2 cellular contexts compared by ENCODE assay signal in the genomic region with DNA sequence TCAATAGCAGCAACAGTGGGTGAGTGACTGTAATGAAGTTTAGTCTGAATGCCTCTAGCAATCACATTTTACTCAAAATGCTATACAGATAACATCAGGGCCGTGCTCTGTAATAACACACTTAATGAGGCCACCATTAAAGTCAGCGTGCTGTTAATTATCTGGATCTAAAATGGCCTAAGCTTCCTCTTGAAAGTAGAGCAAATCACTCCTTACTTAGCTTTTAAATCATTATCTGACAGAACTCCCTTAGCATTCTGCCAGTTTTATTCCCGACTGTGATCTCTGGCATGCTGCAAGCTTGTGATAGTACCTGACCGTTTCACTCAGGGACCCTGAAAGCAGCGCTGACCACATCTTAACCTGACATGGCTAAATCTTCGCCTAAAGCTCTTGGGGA.
TF ChIP-seq lines count a peak whose summit lies in the region.

No MANE protein-coding gene starts in this region.

TF ChIP-seq in IMR-90, 13 proteins besides CTCF, POLR2A, EP300 and RAD21:
- TF ChIP-seq MXI1 (IDR thresholded peaks at IDR 0.05; ENCODE audit: borderline replicate concordance, low read depth, low read length) = no peak
- TF ChIP-seq SMC3 (IDR thresholded peaks at IDR 0.05; ENCODE audit: low read depth, low read length) = no peak
- TF ChIP-seq, protein P1, sequence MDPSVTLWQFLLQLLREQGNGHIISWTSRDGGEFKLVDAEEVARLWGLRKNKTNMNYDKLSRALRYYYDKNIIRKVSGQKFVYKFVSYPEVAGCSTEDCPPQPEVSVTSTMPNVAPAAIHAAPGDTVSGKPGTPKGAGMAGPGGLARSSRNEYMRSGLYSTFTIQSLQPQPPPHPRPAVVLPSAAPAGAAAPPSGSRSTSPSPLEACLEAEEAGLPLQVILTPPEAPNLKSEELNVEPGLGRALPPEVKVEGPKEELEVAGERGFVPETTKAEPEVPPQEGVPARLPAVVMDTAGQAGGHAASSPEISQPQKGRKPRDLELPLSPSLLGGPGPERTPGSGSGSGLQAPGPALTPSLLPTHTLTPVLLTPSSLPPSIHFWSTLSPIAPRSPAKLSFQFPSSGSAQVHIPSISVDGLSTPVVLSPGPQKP (IDR thresholded peaks at IDR 0.05; ENCODE audit: borderline replicate concordance, low read depth, low read length) = no peak
- no peak for TF ChIP-seq RCOR1 (IDR thresholded peaks at IDR 0.05; ENCODE audit: insufficient replicate concordance, low read length)
- no peak for TF ChIP-seq MAFK (IDR thresholded peaks at IDR 0.05; ENCODE audit: low read depth, low read length)
- TF ChIP-seq BHLHE40 (IDR thresholded peaks at IDR 0.05; ENCODE audit: low read depth, low read length) = no peak
- TF ChIP-seq, protein P2, sequence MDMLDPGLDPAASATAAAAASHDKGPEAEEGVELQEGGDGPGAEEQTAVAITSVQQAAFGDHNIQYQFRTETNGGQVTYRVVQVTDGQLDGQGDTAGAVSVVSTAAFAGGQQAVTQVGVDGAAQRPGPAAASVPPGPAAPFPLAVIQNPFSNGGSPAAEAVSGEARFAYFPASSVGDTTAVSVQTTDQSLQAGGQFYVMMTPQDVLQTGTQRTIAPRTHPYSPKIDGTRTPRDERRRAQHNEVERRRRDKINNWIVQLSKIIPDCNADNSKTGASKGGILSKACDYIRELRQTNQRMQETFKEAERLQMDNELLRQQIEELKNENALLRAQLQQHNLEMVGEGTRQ (IDR thresholded peaks at IDR 0.05; ENCODE audit: low read depth, low read length) = no peak
- TF ChIP-seq CEBPB (IDR thresholded peaks at IDR 0.05; ENCODE audit: low read depth, low read length) = no peak
- no peak for TF ChIP-seq NFE2L2 (IDR thresholded peaks at IDR 0.05; ENCODE audit: low read depth, low read length)

TF ChIP-seq in HepG2, 621 proteins besides CTCF, POLR2A, EP300 and RAD21:
- TF ChIP-seq RBFOX2 (IDR thresholded peaks at IDR 0.05; ENCODE audit: low read depth, low read length) = peak; percentile 40; the same call in 1 of the 2 replicates
- TF ChIP-seq AGO2 (optimal IDR thresholded peaks at IDR 0.05; ENCODE audit: low read depth, low read length) = peak; percentile 12
- TF ChIP-seq ZBTB14 (CRISPR knock-in tag; IDR thresholded peaks at IDR 0.05) = no peak
- TF ChIP-seq POLR2AphosphoS5 (IDR thresholded peaks at IDR 0.05; ENCODE audit: low read depth, low read length) = peak; percentile 20; the same call in 1 of the 2 replicates
